Comparison of ENCODE assay signal across 8 cellular contexts in genomic region chr16:1826691-1827573, GRCh38. TPM values are rescaled to one million over a fixed set of nuclear protein-coding genes. Genes with fewer than 3 reads are reported as not detected.
A peak's percentile ranks its signal among the peaks of the same experiment; 100 is the strongest.
DNase-seq lines count a peak whose midpoint lies in the region; ATAC-seq and TF ChIP-seq lines count a peak whose summit lies in the region.

TSS of gene FAHD1 (plus strand) at chr16:1827206. CDS start at chr16:1827239, 33 bp downstream.
TSS of gene HAGH (minus strand) at chr16:1826825. CDS start at chr16:1826787, 38 bp downstream.

- ATAC-seq in GM18498 (IDR thresholded peaks at IDR 0.05; ENCODE audit: unreplicated experiment), result peak; percentile 88
- peak; percentile 86 for ATAC-seq in HG02885 (IDR thresholded peaks at IDR 0.05; ENCODE audit: poor library complexity, unreplicated experiment)
- ATAC-seq in heart right ventricle, result peak; percentile 94 to 97 (median 96)
- ATAC-seq in upper lobe of right lung, result peak; percentile 94

- no peak for TF ChIP-seq CTCF in heart right ventricle (IDR thresholded peaks at IDR 0.05)
- TF ChIP-seq CTCF in progenitor cell of endocrine pancreas (IDR thresholded peaks at IDR 0.05; ENCODE audit: unreplicated experiment), result no peak
- no peak for TF ChIP-seq CTCF in upper lobe of right lung (IDR thresholded peaks at IDR 0.05)

- H3K27me3 ChIP-seq in heart right ventricle, result no peaks in the 10 kb centered on the region
- no peaks in the 10 kb centered on the region for H3K27me3 ChIP-seq in upper lobe of right lung

- peak; percentile 64 for DNase-seq in NCI-H1694 (lab: John Stamatoyannopoulos, UW)
- DNase-seq in amniotic epithelial cell (ENCODE audit: low read depth), result peak; percentile 95
- peak; percentile 93 to 94 for DNase-seq in heart right ventricle
- DNase-seq in progenitor cell of endocrine pancreas (ENCODE audit: low spot score, unreplicated experiment), result peak; percentile 90
- peak; percentile 96 for DNase-seq in upper lobe of right lung

- intact Hi-C loops in T-helper 1 cell treated with Interleukin-12 subunit alpha and Interleukin-12 subunit beta and Interleukin-4 antibody, amounts not matched to agents 30 ng/mL and 1 ng/mL, for 36 hours (cut with micrococcal nuclease), result loop anchor here (1.0 to 5.0 kb wide), 7 partner anchors 45 to 328 kb away; partner anchors contain the start of genes CRAMP1, EME2, IFT140 and MAPK8IP3
- intact Hi-C loops in heart right ventricle (cut with DNase I) (no loop called here), upper lobe of right lung (cut with DNase I) (no loop called here)

- H3K4me3 Mint-ChIP-seq in progenitor cell of endocrine pancreas (ENCODE audit: low read depth), result peak within 1 kb of the TSS; percentile 94

- WGBS in heart right ventricle, 2 donors, result 0 to 1% methylated on average over 89 to 103 of the region's 104 CpGs

- peak within 1 kb of the TSS; percentile 67 to 90 (median 84) for H3K27ac ChIP-seq in heart right ventricle
- H3K27ac ChIP-seq in upper lobe of right lung, result peak within 1 kb of the TSS; percentile 89

- peaks cover 0 to 40% (median 1%) of the 10 kb centered on the region in 9 donors for H3K36me3 ChIP-seq in heart right ventricle
- H3K36me3 ChIP-seq in upper lobe of right lung, result peaks cover 16% of the 10 kb centered on the region

- no peaks in the 10 kb centered on the region for H3K27me3 Mint-ChIP-seq in progenitor cell of endocrine pancreas

- H3K36me3 Mint-ChIP-seq in progenitor cell of endocrine pancreas (ENCODE audit: insufficient read depth), result no peaks in the 10 kb centered on the region

- H3K9me3 ChIP-seq in heart right ventricle, result no peaks in the 10 kb centered on the region
- no peaks in the 10 kb centered on the region for H3K9me3 ChIP-seq in upper lobe of right lung

- H3K4me1 ChIP-seq in heart right ventricle (peaks cover 6 to 58% (median 50%) of the 10 kb centered on the region in 9 donors), upper lobe of right lung (peaks cover 30% of the 10 kb centered on the region)

- H3K4me3 ChIP-seq in heart right ventricle, result peak within 1 kb of the TSS; percentile 68 to 96 (median 83)
- H3K4me3 ChIP-seq in upper lobe of right lung, result peak within 1 kb of the TSS; percentile 98

- H3K27ac Mint-ChIP-seq in progenitor cell of endocrine pancreas, result peak within 1 kb of the TSS; percentile 88

- H3K9me3 Mint-ChIP-seq in progenitor cell of endocrine pancreas (ENCODE audit: low read depth), result no peaks in the 10 kb centered on the region

- peaks cover 31% of the 10 kb centered on the region for H3K4me1 Mint-ChIP-seq in progenitor cell of endocrine pancreas (ENCODE audit: low read depth)

RNA-seq across cellular contexts. Expression of gene FAHD1, which starts in this region (rescaled TPM):
- total RNA-seq in T-helper 1 cell treated with Interleukin-12 subunit alpha and Interleukin-12 subunit beta and Interleukin-4 antibody, amounts not matched to agents 30 ng/mL and 1 ng/mL, for 36 hours, result 10.1 and 12.4 TPM in 2 replicates
- total RNA-seq in heart right ventricle (10 to 100 TPM; 16.2 to 47.6 (median 28.6) TPM), progenitor cell of endocrine pancreas (26.3 and 27.9 TPM in 2 replicates), upper lobe of right lung (17.2 TPM)
- polyA plus RNA-seq in heart right ventricle, result 10 to 100 TPM; 31.8 to 32.3 TPM

RNA-seq across cellular contexts. Expression of gene HAGH, which starts in this region (rescaled TPM):
- 50.5 and 50.9 TPM in 2 replicates for total RNA-seq in T-helper 1 cell treated with Interleukin-12 subunit alpha and Interleukin-12 subunit beta and Interleukin-4 antibody, amounts not matched to agents 30 ng/mL and 1 ng/mL, for 36 hours
- 100 to 1,000 TPM; 115 to 179 (median 161) TPM for total RNA-seq in heart right ventricle
- 100 to 1,000 TPM; 146 to 172 TPM for polyA plus RNA-seq in heart right ventricle
- 43.6 and 46.4 TPM in 2 replicates for total RNA-seq in progenitor cell of endocrine pancreas
- 71.8 TPM for total RNA-seq in upper lobe of right lung

Comparison
In these comparisons a context has a peak if more than half of its experiments do, and no peak if none do; other contexts are left out.
1. Peak in every context shown above with its lines: DNase-seq, ATAC-seq, H3K4me3 ChIP-seq and H3K27ac ChIP-seq.